In the genomic region with DNA sequence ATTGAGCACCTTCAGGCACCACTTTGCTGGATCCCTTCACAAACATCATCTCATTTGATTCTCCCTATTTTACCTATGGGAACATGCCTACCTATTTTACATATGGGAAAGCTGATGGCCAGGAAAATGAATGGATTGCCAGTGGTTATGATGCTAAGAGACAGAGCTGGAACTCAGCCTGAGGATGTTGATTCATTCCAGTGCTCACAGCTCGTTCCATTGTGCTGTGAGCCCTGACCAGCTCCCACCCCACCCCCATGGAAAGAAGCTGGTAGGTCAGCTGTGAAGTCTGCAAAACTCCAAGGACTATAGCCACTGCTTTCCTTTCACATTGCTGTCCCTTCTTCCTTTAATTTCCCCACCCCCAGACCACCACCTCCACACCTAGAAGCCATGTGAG, we compare ENCODE assay signal across 13 cellular contexts. TPM values are rescaled to one million over a fixed set of nuclear protein-coding genes. Genes with fewer than 3 reads are reported as not detected.
DNase-seq lines count a peak whose midpoint lies in the region; FAIRE-seq and TF ChIP-seq lines count a peak whose summit lies in the region.
"Had no signal": no experiment of that assay in that cellular context is flagged by ENCODE, and none has a peak within 500 bp of the region (broad histone marks: within the 10 kb centered on the region; RNA-seq: fewer than 3 reads in every experiment).

No MANE protein-coding gene starts in this region.

- H3K4me3 ChIP-seq in choroid plexus epithelial cell (ENCODE audit: low read depth, low read length) (no peak overlapping the region), keratinocyte (ENCODE audit: control insufficient read depth in 2 of 3, extremely low read depth in 1 of 3, insufficient read depth in 2 of 3, low read depth in 1 of 3, low read length in 3 of 3) (no peak overlapping the region)
- H3K4me3 ChIP-seq: stomach had no signal

- dilution Hi-C loops in keratinocyte (cut with MboI; ENCODE audit: extremely low pct_ligation_motif_present, low sequenced_read_pairs) = no loop called here

- no peak overlapping the region for H3K4me2 ChIP-seq in keratinocyte (ENCODE audit: control insufficient read depth, extremely low read depth, insufficient read depth, low read depth, low read length)

- H3K9me1 ChIP-seq in keratinocyte (ENCODE audit: control insufficient read depth, extremely low read depth, insufficient read depth, low read length) = peaks cover 4% of the 10 kb centered on the region

- no peak overlapping the region for H2AFZ ChIP-seq in keratinocyte (ENCODE audit: control insufficient read depth, low read length)

- DNase-seq in ACHN = peak; percentile 70
- DNase-seq in LHCN-M2 (ENCODE audit: low read depth) = peak; percentile 30
- peak; percentile 62 for DNase-seq in choroid plexus epithelial cell (ENCODE audit: low read depth)
- no peak for DNase-seq in keratinocyte (ENCODE audit: low read depth, low spot score)
- DNase-seq in NCI-H2227 treated with DMSO at 0.1 percent for 48 hours (lab: John Stamatoyannopoulos, UW) = no peak
- no peak for DNase-seq in HT-29 (ENCODE audit: low spot score)
- no peak for DNase-seq in NK-92 (lab: John Stamatoyannopoulos, UW; ENCODE audit: unreplicated experiment)
- no peak for DNase-seq in SW 1271 (lab: John Stamatoyannopoulos, UW)
- DNase-seq: Caco-2, NCI-H1092 treated with DMSO at 0.1 percent for 48 hours, OCI-M1, stomach had no signal

- peaks cover 76% of the 10 kb centered on the region for H3K79me2 ChIP-seq in keratinocyte (ENCODE audit: control insufficient read depth, insufficient read depth, low read length)

- peaks cover 5% of the 10 kb centered on the region for H4K20me1 ChIP-seq in keratinocyte (ENCODE audit: control insufficient read depth, extremely low read depth, insufficient read depth, low read length)

- H3K9ac ChIP-seq in keratinocyte (ENCODE audit: control insufficient read depth, extremely low read depth, insufficient read depth, low read length) = no peak overlapping the region

- H3K4me1 ChIP-seq in keratinocyte (ENCODE audit: control insufficient read depth, extremely low read depth, insufficient read depth, low read length) = peaks cover 11% of the 10 kb centered on the region
- H3K4me1 ChIP-seq: Caco-2 had no signal

- peak; percentile 81 for FAIRE-seq in keratinocyte (lab: Jason Lieb, UNC)

- H3K27me3 ChIP-seq in keratinocyte (ENCODE audit: control insufficient read depth, extremely low read depth, insufficient read depth, low read length) = no peaks in the 10 kb centered on the region
- H3K27me3 ChIP-seq: neutrophil, stomach had no signal

- H3K9me3 ChIP-seq in keratinocyte (ENCODE audit: control insufficient read depth, low read depth, low read length) = no peaks in the 10 kb centered on the region
- H3K9me3 ChIP-seq: Caco-2, neutrophil, stomach had no signal

- in situ Hi-C loops in ACHN (cut with HindIII; ENCODE audit: low pct_ligation_motif_present, low pct_unique_long_range_greater_than_20kb, low sequenced_read_pairs) = no loop called here

- TF ChIP-seq CTCF in choroid plexus epithelial cell (conservative IDR thresholded peaks at IDR 0.05; ENCODE audit: low read depth, low read length) = no peak
- no peak for TF ChIP-seq CTCF in keratinocyte (optimal IDR thresholded peaks at IDR 0.05 in 1 of 3, IDR thresholded peaks at IDR 0.05 in 1 of 3, conservative IDR thresholded peaks at IDR 0.05 in 1 of 3; ENCODE audit: extremely low read depth in 1 of 3, insufficient read depth in 2 of 3, low read length in 3 of 3)

- no peak overlapping the region for H3K27ac ChIP-seq in keratinocyte (ENCODE audit: control insufficient read depth, insufficient read depth, low read length)
- H3K27ac ChIP-seq: neutrophil, stomach had no signal

- H3K36me3 ChIP-seq in keratinocyte (ENCODE audit: control insufficient read depth in 2 of 2, extremely low read depth in 1 of 2, insufficient read depth in 2 of 2, low read length in 2 of 2) = no peaks in the 10 kb centered on the region
- H3K36me3 ChIP-seq: stomach had no signal

RNA-seq across cellular contexts. Expression of a gene that starts 9.6 kb away (rescaled TPM):
- total RNA-seq in LHCN-M2 (2014; rRNA removed) = 36.5 and 39.3 TPM in 2 replicates
- polyA plus RNA-seq in LHCN-M2 (2012) = 28.1 TPM
- polyA plus RNA-seq in keratinocyte = 12.0 to 20.5 TPM (median 19.3 TPM) in 3 replicates
- 3.5 TPM for polyA plus RNA-seq in keratinocyte (2011; ENCODE audit: low read depth)
- 13.3 and 33.4 TPM in 2 replicates for polyA plus RNA-seq in keratinocyte (2011; cell fraction: cytosol; rRNA removed)
- polyA plus RNA-seq in keratinocyte (2011; cell fraction: nucleus; rRNA removed) = 8.4 and 14.1 TPM in 2 replicates
- polyA plus RNA-seq in keratinocyte (2012; ENCODE audit: low replicate concordance) = 17.0 and 24.0 TPM in 2 replicates
- polyA minus RNA-seq in keratinocyte = 6.8 to 19.4 TPM (median 11.6 TPM) in 3 replicates
- polyA minus RNA-seq in keratinocyte (2011; cell fraction: cytosol; rRNA and poly(A)+ RNA removed) = 31.7 TPM
- 9.3 and 9.8 TPM in 2 replicates for polyA minus RNA-seq in keratinocyte (2011; cell fraction: nucleus; rRNA and poly(A)+ RNA removed)
- total RNA-seq in HT-29 (2014; rRNA removed; shearing (Covaris generic)) = 21.2 and 23.5 TPM in 2 replicates

RNA-seq across cellular contexts. Expression of a gene that starts 10.1 kb away (rescaled TPM):
- total RNA-seq in LHCN-M2 (2014; rRNA removed) = 95.3 and 112 TPM in 2 replicates
- 65.9 TPM for polyA plus RNA-seq in LHCN-M2 (2012)
- polyA plus RNA-seq in keratinocyte = 72.5 to 74.8 TPM (median 74.4 TPM) in 3 replicates
- polyA plus RNA-seq in keratinocyte (2011; ENCODE audit: low read depth) = 15.5 TPM
- 51.5 and 66.8 TPM in 2 replicates for polyA plus RNA-seq in keratinocyte (2011; cell fraction: cytosol; rRNA removed)
- polyA plus RNA-seq in keratinocyte (2011; cell fraction: nucleus; rRNA removed) = 138 and 144 TPM in 2 replicates
- polyA plus RNA-seq in keratinocyte (2012; ENCODE audit: low replicate concordance) = 46.0 and 61.3 TPM in 2 replicates
- polyA minus RNA-seq in keratinocyte = 110 to 140 TPM (median 133 TPM) in 3 replicates
- polyA minus RNA-seq in keratinocyte (2011; cell fraction: cytosol; rRNA and poly(A)+ RNA removed) = 71.9 TPM
- 74.6 and 85.9 TPM in 2 replicates for polyA minus RNA-seq in keratinocyte (2011; cell fraction: nucleus; rRNA and poly(A)+ RNA removed)
- total RNA-seq in HT-29 (2014; rRNA removed; shearing (Covaris generic)) = 78.7 and 103 TPM in 2 replicates

Comparison
In these comparisons a context has a peak if more than half of its experiments do, and no peak if none do; other contexts are left out.
1. DNase-seq: peak in ACHN (single experiment), LHCN-M2 (single experiment) and choroid plexus epithelial cell (single experiment); none in keratinocyte (single experiment), NCI-H2227 treated with DMSO at 0.1 percent for 48 hours (single experiment), HT-29 (single experiment), NK-92 (single experiment) and SW 1271 (0 of 2).